In the genomic region with DNA sequence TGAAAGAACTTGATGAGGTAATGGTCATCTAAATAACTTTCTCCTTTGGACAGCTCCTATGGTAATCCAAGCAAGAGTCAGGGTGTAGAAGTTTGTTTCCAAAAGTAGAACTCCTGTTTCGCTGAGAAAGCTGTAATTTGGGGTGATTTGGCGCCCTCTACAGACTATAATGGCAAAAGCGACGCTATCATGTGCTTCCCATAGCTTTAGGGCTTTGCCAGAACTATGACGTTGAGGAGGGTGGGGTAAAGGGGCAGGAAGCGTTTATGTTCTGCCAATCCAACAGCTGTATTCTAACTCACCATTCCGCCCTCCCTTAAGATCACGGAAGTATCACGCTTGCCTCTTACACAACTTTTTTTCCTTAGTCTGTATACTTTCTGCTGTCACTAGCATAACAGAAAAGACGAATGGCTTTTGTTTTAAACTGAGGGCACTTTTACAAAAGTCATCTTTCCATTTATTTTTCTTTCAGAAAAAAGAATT, we compare ENCODE assay signal across 8 cellular contexts. TPM values are rescaled to one million over a fixed set of nuclear protein-coding genes. Genes with fewer than 3 reads are reported as not detected.
DNase-seq lines count a peak whose midpoint lies in the region; ATAC-seq and TF ChIP-seq lines count a peak whose summit lies in the region.

A gene with protein sequence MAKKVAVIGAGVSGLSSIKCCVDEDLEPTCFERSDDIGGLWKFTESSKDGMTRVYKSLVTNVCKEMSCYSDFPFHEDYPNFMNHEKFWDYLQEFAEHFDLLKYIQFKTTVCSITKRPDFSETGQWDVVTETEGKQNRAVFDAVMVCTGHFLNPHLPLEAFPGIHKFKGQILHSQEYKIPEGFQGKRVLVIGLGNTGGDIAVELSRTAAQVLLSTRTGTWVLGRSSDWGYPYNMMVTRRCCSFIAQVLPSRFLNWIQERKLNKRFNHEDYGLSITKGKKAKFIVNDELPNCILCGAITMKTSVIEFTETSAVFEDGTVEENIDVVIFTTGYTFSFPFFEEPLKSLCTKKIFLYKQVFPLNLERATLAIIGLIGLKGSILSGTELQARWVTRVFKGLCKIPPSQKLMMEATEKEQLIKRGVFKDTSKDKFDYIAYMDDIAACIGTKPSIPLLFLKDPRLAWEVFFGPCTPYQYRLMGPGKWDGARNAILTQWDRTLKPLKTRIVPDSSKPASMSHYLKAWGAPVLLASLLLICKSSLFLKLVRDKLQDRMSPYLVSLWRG (plus strand): TSS at position 349 of the 486 bp plus-strand sequence. CDS start 5,643 bp downstream, outside the sequence.

- no peaks in the 10 kb centered on the region for H3K9me3 Mint-ChIP-seq in nephron

- peaks cover 2% of the 10 kb centered on the region for H3K36me3 Mint-ChIP-seq in nephron (ENCODE audit: low read depth)

- H3K27ac ChIP-seq in DND-41 (ENCODE audit: low read length) (peak within 1 kb of the TSS; percentile 72), KMS-11 (peak within 1 kb of the TSS; percentile 50)

- TF ChIP-seq CTCF in DND-41 (IDR thresholded peaks at IDR 0.05; ENCODE audit: borderline replicate concordance, extremely low read depth, low read length, poor library complexity, severe bottlenecking), result peak; percentile 96
- TF ChIP-seq CTCF in KMS-11 (conservative IDR thresholded peaks at IDR 0.05; ENCODE audit: low read depth, low read length), result peak; percentile 98
- peak; percentile 85 for TF ChIP-seq CTCF in fibroblast of mammary gland (conservative IDR thresholded peaks at IDR 0.05; ENCODE audit: control insufficient read depth, insufficient read depth, low read depth, low read length)
- peak; percentile 74 to 96 (median 88) for TF ChIP-seq CTCF in nephron (IDR thresholded peaks at IDR 0.05; ENCODE audit: unreplicated experiment in 3 of 3)

- H3K9ac ChIP-seq in DND-41 (ENCODE audit: low read depth, low read length) (peak within 1 kb of the TSS; percentile 53), KMS-11 (peak within 1 kb of the TSS; percentile 32; the same call in 1 of the 2 replicates)

- H3K79me2 ChIP-seq in DND-41 (ENCODE audit: insufficient read depth, low read length) (no peaks in the 10 kb centered on the region), KMS-11 (ENCODE audit: insufficient read depth, low read depth) (no peaks in the 10 kb centered on the region)

- H4K20me1 ChIP-seq in DND-41 (ENCODE audit: insufficient read depth, low read length), result no peaks in the 10 kb centered on the region
- no peaks in the 10 kb centered on the region for H4K20me1 ChIP-seq in KMS-11 (ENCODE audit: insufficient read depth)

- H2AFZ ChIP-seq in DND-41 (ENCODE audit: low read depth, low read length) (peak within 1 kb of the TSS; percentile 79), KMS-11 (ENCODE audit: low read depth) (peak within 1 kb of the TSS; percentile 77)

- DNase-seq in DND-41 (peak; percentile 91), fibroblast of mammary gland (ENCODE audit: low read depth) (peak; percentile 100)
- DNase-seq in activated T-cell treated with anti-CD3 and anti-CD28 coated beads, Interleukin-2, amount 50 U/mL, for 48 hours, result peak; percentile 80 to 81
- peak; percentile 75 for DNase-seq in stimulated activated naive CD8-positive, alpha-beta T cell treated with anti-CD3 and anti-CD28 coated beads, Interleukin-15, Interleukin-2, amounts not matched to agents 100 U/mL and 50 U/mL, for 24 hours

- peaks cover 15% of the 10 kb centered on the region for H3K4me1 ChIP-seq in DND-41 (ENCODE audit: insufficient read depth, low read length)
- peaks cover 9% of the 10 kb centered on the region for H3K4me1 ChIP-seq in KMS-11 (ENCODE audit: low read depth, poor library complexity, severe bottlenecking)

- H3K36me3 ChIP-seq in DND-41 (ENCODE audit: insufficient read depth, low read length) (no peaks in the 10 kb centered on the region), KMS-11 (ENCODE audit: insufficient read depth) (no peaks in the 10 kb centered on the region)

- no peaks in the 10 kb centered on the region for H3K27me3 Mint-ChIP-seq in nephron (ENCODE audit: low read depth)

- H3K4me3 Mint-ChIP-seq in nephron, result peak within 1 kb of the TSS; percentile 75 to 83 (median 82)

- no peaks in the 10 kb centered on the region for H3K27me3 ChIP-seq in DND-41 (ENCODE audit: insufficient read depth, low read length, poor library complexity)
- H3K27me3 ChIP-seq in KMS-11 (ENCODE audit: insufficient read depth, low read depth), result no peaks in the 10 kb centered on the region

- ATAC-seq in DND-41 (ENCODE audit: insufficient read depth, low read depth) (peak; percentile 100), GM21786 (IDR thresholded peaks at IDR 0.05; ENCODE audit: unreplicated experiment) (peak; percentile 99)
- ATAC-seq in stimulated activated naive CD8-positive, alpha-beta T cell treated with anti-CD3 and anti-CD28 coated beads, Interleukin-15, Interleukin-2, amounts not matched to agents 100 U/mL and 50 U/mL, for 24 hours, result peak; percentile 100

- peak within 1 kb of the TSS; percentile 82 to 95 (median 86) for H3K27ac Mint-ChIP-seq in nephron

- peaks cover 19% of the 10 kb centered on the region for H3K4me1 Mint-ChIP-seq in nephron

- H3K9me3 ChIP-seq in DND-41 (ENCODE audit: insufficient read depth, low read length, severe bottlenecking), result peaks cover 4% of the 10 kb centered on the region

- peak within 1 kb of the TSS; percentile 88 for H3K4me2 ChIP-seq in DND-41 (ENCODE audit: insufficient read depth, low read length)
- peak within 1 kb of the TSS; percentile 62 for H3K4me2 ChIP-seq in KMS-11

- H3K4me3 ChIP-seq in DND-41 (ENCODE audit: low read depth in 1 of 2, low read length in 2 of 2), result peak within 1 kb of the TSS; percentile 25 to 58; a peak in 3 of 4 replicates
- H3K4me3 ChIP-seq in KMS-11 (IDR thresholded peaks at IDR 0.05; ENCODE audit: insufficient read depth, low read depth, low read length), result peak within 1 kb of the TSS; percentile 59
- peak within 1 kb of the TSS; percentile 1 for H3K4me3 ChIP-seq in fibroblast of mammary gland (ENCODE audit: control insufficient read depth, low read depth, low read length)

TF ChIP-seq in PFSK-1, 5 proteins besides CTCF, POLR2A, EP300 and RAD21:
- TF ChIP-seq, protein P1, sequence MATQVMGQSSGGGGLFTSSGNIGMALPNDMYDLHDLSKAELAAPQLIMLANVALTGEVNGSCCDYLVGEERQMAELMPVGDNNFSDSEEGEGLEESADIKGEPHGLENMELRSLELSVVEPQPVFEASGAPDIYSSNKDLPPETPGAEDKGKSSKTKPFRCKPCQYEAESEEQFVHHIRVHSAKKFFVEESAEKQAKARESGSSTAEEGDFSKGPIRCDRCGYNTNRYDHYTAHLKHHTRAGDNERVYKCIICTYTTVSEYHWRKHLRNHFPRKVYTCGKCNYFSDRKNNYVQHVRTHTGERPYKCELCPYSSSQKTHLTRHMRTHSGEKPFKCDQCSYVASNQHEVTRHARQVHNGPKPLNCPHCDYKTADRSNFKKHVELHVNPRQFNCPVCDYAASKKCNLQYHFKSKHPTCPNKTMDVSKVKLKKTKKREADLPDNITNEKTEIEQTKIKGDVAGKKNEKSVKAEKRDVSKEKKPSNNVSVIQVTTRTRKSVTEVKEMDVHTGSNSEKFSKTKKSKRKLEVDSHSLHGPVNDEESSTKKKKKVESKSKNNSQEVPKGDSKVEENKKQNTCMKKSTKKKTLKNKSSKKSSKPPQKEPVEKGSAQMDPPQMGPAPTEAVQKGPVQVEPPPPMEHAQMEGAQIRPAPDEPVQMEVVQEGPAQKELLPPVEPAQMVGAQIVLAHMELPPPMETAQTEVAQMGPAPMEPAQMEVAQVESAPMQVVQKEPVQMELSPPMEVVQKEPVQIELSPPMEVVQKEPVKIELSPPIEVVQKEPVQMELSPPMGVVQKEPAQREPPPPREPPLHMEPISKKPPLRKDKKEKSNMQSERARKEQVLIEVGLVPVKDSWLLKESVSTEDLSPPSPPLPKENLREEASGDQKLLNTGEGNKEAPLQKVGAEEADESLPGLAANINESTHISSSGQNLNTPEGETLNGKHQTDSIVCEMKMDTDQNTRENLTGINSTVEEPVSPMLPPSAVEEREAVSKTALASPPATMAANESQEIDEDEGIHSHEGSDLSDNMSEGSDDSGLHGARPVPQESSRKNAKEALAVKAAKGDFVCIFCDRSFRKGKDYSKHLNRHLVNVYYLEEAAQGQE (IDR thresholded peaks at IDR 0.05; ENCODE audit: insufficient read depth in 1 of 2, low read depth in 2 of 2, low read length in 2 of 2), result peak; percentile 59 to 81; a peak in 3 of 4 replicates
- TF ChIP-seq POLR2AphosphoS5 (IDR thresholded peaks at IDR 0.05; ENCODE audit: low read depth, low read length) (0 out of 2 replicates have a peak, but pooled peaks have one; percentile 22), FOXP2 (optimal IDR thresholded peaks at IDR 0.05; ENCODE audit: borderline replicate concordance, extremely low read depth, extremely low read length, insufficient read depth) (no peak), SIN3A (IDR thresholded peaks at IDR 0.05; ENCODE audit: borderline replicate concordance, insufficient read depth, low read length) (0 out of 2 replicates have a peak, but pooled peaks have one; percentile 47), TAF1 (IDR thresholded peaks at IDR 0.05; ENCODE audit: borderline replicate concordance, insufficient read depth, low read length) (peak; percentile 55; the same call in 1 of the 2 replicates)
TF ChIP-seq in PFSK-1: peak in this region for 4.

RNA-seq across cellular contexts. Expression of the gene that starts here (rescaled TPM):
- polyA plus RNA-seq in PFSK-1 (2012; ENCODE audit: insufficient read length, low read depth), result not detected

Comparison
In these comparisons a context has a peak if more than half of its experiments do, and no peak if none do; other contexts are left out.
1. Peak in every context shown above with its lines: DNase-seq, ATAC-seq, H3K4me3 ChIP-seq and H3K27ac ChIP-seq.
2. H3K4me3 ChIP-seq: peak in every context shown above with its lines; median percentile 59 in KMS-11; 42 in DND-41; 1 in fibroblast of mammary gland.